ENCODE assay signal across 8 cellular contexts in the genomic region with DNA sequence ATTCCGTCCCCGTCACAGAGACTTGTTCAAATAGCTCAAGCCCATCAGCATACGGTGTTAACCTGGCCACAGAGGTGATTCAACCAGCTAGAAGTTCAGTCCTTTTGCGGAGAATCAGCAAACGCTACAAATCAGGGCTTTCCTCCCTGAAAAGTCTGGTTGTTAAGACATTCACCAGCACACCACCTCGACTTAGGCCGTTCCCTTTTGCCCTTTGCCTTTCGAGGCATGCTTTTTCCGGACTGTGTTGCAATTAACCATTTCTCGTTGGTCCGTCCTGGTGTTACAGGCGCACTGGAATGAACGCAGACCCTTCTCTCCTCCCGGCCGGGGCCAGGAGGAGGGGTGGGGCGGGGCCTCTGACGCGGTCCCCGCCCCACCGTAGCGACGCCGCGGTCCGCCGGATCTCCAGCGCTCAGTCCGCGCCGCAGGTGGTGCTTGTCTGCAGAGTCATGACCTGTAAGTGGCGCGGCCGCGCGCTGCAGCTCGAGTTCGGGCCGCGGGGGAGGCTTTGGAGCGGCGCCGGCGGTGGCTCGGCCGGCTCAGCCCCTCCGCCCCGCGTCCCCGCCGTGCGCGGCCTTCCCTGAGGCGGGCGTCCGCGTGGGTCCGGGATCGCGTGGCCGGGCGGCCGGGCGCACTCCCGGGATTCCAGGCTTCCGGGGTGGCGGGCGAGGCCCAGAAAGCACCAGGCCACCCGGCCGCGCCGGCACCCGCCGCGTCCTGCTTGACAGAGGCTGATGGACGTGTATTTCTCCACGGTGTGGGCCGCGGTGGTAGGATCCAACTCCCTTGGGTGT. TPM values are rescaled to one million over a fixed set of nuclear protein-coding genes. Genes with fewer than 3 reads are reported as not detected.
A peak's percentile ranks its signal among the peaks of the same experiment; 100 is the strongest.
DNase-seq lines count a peak whose midpoint lies in the region; ATAC-seq, FAIRE-seq and TF ChIP-seq lines count a peak whose summit lies in the region.

A gene with protein sequence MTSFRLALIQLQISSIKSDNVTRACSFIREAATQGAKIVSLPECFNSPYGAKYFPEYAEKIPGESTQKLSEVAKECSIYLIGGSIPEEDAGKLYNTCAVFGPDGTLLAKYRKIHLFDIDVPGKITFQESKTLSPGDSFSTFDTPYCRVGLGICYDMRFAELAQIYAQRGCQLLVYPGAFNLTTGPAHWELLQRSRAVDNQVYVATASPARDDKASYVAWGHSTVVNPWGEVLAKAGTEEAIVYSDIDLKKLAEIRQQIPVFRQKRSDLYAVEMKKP (plus strand): TSS at position 418 of the 797 bp plus-strand sequence. CDS start 35 bp downstream, at position 453.

- peaks cover 4% of the 10 kb centered on the region; the same call in 1 of the 2 replicates for H3K23me2 ChIP-seq in H1 (ENCODE audit: low read depth, low read length)

- peak within 1 kb of the TSS; percentile 62 for H3K27ac ChIP-seq in HL-60 (replicated peaks)
- no peak within 1 kb of the TSS for H3K27ac ChIP-seq in H1 (ENCODE audit: low read depth, low read length)
- peak within 1 kb of the TSS; percentile 33 for H3K27ac ChIP-seq in mesenchymal stem cell (ENCODE audit: low read length, poor library complexity, severe bottlenecking)

- H3K4me3 ChIP-seq in HL-60 (replicated peaks; ENCODE audit: insufficient read depth, low read length) (peak within 1 kb of the TSS; percentile 72), H1 (ENCODE audit: extremely low read depth in 1 of 4, insufficient read depth in 2 of 4, low read depth in 3 of 4, low read length in 4 of 4) (peak within 1 kb of the TSS; percentile 49 to 75 (median 68)), mesenchymal stem cell (ENCODE audit: insufficient read depth in 1 of 2, low read depth in 1 of 2, low read length in 2 of 2) (peak within 1 kb of the TSS; percentile 73 to 77)

- H2AK5ac ChIP-seq in H1 (ENCODE audit: low read depth, low read length) = no peak within 1 kb of the TSS; the same call in 1 of the 2 replicates
- H2AK5ac ChIP-seq in mesenchymal stem cell (ENCODE audit: low read length, severe bottlenecking) = peak within 1 kb of the TSS; percentile 43

- ATAC-seq in GM19463 (IDR thresholded peaks at IDR 0.05; ENCODE audit: unreplicated experiment) = peak; percentile 98

- H3K14ac ChIP-seq in H1 (ENCODE audit: insufficient read length) = no peak within 1 kb of the TSS
- peak within 1 kb of the TSS in 1 of 2 experiments; percentile 53 for H3K14ac ChIP-seq in mesenchymal stem cell (ENCODE audit: low read length in 2 of 2)

- H2BK120ac ChIP-seq in H1 (replicated peaks; ENCODE audit: low read depth, low read length) (no peak within 1 kb of the TSS), mesenchymal stem cell (ENCODE audit: low read depth, low read length) (no peak within 1 kb of the TSS)

- no peak for FAIRE-seq in H1 (lab: Jason Lieb, UNC)

- peak within 1 kb of the TSS; percentile 78 to 84 (median 80) for H3K9ac ChIP-seq in H1 (replicated peaks in 1 of 4; ENCODE audit: extremely low read depth in 1 of 4, low read depth in 3 of 4, low read length in 3 of 4)
- H3K9ac ChIP-seq in mesenchymal stem cell (ENCODE audit: low read length) = peak within 1 kb of the TSS; percentile 80

- H2BK12ac ChIP-seq in H1 (ENCODE audit: low read depth, low read length) (peak within 1 kb of the TSS; percentile 39), mesenchymal stem cell (ENCODE audit: low read length in 2 of 2) (peak within 1 kb of the TSS in 1 of 2 experiments; percentile 80)

- H2BK20ac ChIP-seq in H1 (ENCODE audit: low read length) = no peak within 1 kb of the TSS

- H2BK5ac ChIP-seq in H1 (ENCODE audit: low read depth, low read length) (no peak within 1 kb of the TSS), mesenchymal stem cell (ENCODE audit: low read depth, low read length, poor library complexity, severe bottlenecking) (peak within 1 kb of the TSS; percentile 39)

- H3K36me3 ChIP-seq in H1 (ENCODE audit: control insufficient read depth in 2 of 4, insufficient read depth in 4 of 4, low read length in 3 of 4) = no peaks in the 10 kb centered on the region; a peak in 1 of 8 replicates
- H3K36me3 ChIP-seq in mesenchymal stem cell (ENCODE audit: control insufficient read depth in 1 of 2, insufficient read depth in 2 of 2, low read depth in 1 of 2, low read length in 2 of 2) = peaks cover 6 to 14% of the 10 kb centered on the region in 2 experiments

- POLR2A ChIA-PET in H1 (lab: Charles Lee; ENCODE audit: partially characterized antibody) = interaction anchor here (0.7 to 3.4 kb wide), 14 partner anchors 11 to 462 kb away, joined by 3 to 23 read pairs (median 3); a partner anchor contains a TSS

- H3K9me3 ChIP-seq in H1 (ENCODE audit: insufficient read depth in 2 of 2, low read depth in 1 of 2, low read length in 1 of 2) = no peaks in the 10 kb centered on the region
- no peaks in the 10 kb centered on the region for H3K9me3 ChIP-seq in mesenchymal stem cell (ENCODE audit: control insufficient read depth, low read length)

- no peak within 1 kb of the TSS for H4K5ac ChIP-seq in H1 (ENCODE audit: insufficient read length, low read depth, low read length)

- DNase-seq in CMK (ENCODE audit: low read depth) (peak; percentile 52), HL-60 (ENCODE audit: low read depth in 1 of 2, low spot score in 1 of 2) (peak; percentile 59 to 81), NOMO-1 treated with dmso at 0.1 percent for 144 hours (lab: John Stamatoyannopoulos, UW; ENCODE audit: unreplicated experiment) (peak; percentile 83), H1 (ENCODE audit: low read depth in 1 of 2, low spot score in 2 of 2) (peak; percentile 77 to 92), mesenchymal stem cell (peak; percentile 87)
- peak; percentile 58 to 67 (median 63) for DNase-seq in activated CD8-positive, alpha-beta memory T cell treated with anti-CD3 and anti-CD28 coated beads for 48 hours (ENCODE audit: low read depth in 2 of 3, low spot score in 2 of 3)
- DNase-seq in stimulated activated CD8-positive, alpha-beta memory T cell treated with anti-CD3 and anti-CD28 coated beads, Interleukin-12 subunit alpha, Interleukin-12 subunit beta, amount 100 ng/mL, for 4 hours (ENCODE audit: low read depth) = peak; percentile 66

- TF ChIP-seq EP300 in H1 (IDR thresholded peaks at IDR 0.05; ENCODE audit: borderline replicate concordance in 1 of 2, low read depth in 2 of 2, low read length in 2 of 2) = peak in 1 of 2 experiments; percentile 43; a peak in 1 of 3 replicates

- no peaks in the 10 kb centered on the region; the same call in 1 of the 2 replicates for H3K79me1 ChIP-seq in H1 (ENCODE audit: low read depth, low read length)
- peaks cover 18% of the 10 kb centered on the region for H3K79me1 ChIP-seq in mesenchymal stem cell (replicated peaks; ENCODE audit: low read length, poor library complexity, severe bottlenecking)

- peak; percentile 67 to 88 for TF ChIP-seq POLR2A in H1 (IDR thresholded peaks at IDR 0.05; ENCODE audit: control extremely low read depth in 1 of 2, low read depth in 2 of 2, low read length in 2 of 2)

- H2AFZ ChIP-seq in H1 (ENCODE audit: low read length) (peak within 1 kb of the TSS; percentile 100), mesenchymal stem cell (ENCODE audit: low read depth, low read length) (peak within 1 kb of the TSS; percentile 98)

- no peaks in the 10 kb centered on the region for H3K27me3 ChIP-seq in HL-60 (ENCODE audit: insufficient read depth, poor library complexity, severe bottlenecking)
- H3K27me3 ChIP-seq in H1 (replicated peaks in 1 of 4; ENCODE audit: control insufficient read depth in 3 of 4, extremely low read depth in 1 of 4, insufficient read depth in 3 of 4, low read length in 3 of 4) = no peaks in the 10 kb centered on the region; a peak in 2 of 7 replicates
- no peaks in the 10 kb centered on the region for H3K27me3 ChIP-seq in mesenchymal stem cell (ENCODE audit: control insufficient read depth in 1 of 2, insufficient read depth in 1 of 2, low read length in 2 of 2)

- peak within 1 kb of the TSS; percentile 68 for H3K18ac ChIP-seq in H1 (ENCODE audit: extremely low read depth, low read length)
- peak within 1 kb of the TSS; percentile 73 to 76 for H3K18ac ChIP-seq in mesenchymal stem cell (ENCODE audit: low read depth in 1 of 2, low read length in 2 of 2)

- H2BK15ac ChIP-seq in H1 (ENCODE audit: low read length) (peak within 1 kb of the TSS; percentile 73; the same call in 1 of the 2 replicates), mesenchymal stem cell (ENCODE audit: low read depth, poor library complexity, severe bottlenecking) (peak within 1 kb of the TSS; percentile 41)

- CTCF ChIA-PET in H1 (lab: Charles Lee; ENCODE audit: partially characterized antibody) = interaction anchor here (0.6 to 1.8 kb wide), 4 partner anchors 18 to 942 kb away, joined by 3 to 5 read pairs (median 3); no protein-coding TSS in a partner anchor

- no peak within 1 kb of the TSS for H3K56ac ChIP-seq in H1 (replicated peaks; ENCODE audit: insufficient read length, low read depth, low read length)

- peak within 1 kb of the TSS; percentile 87; the same call in 1 of the 2 replicates for H4K8ac ChIP-seq in H1 (ENCODE audit: extremely low read depth, insufficient read depth, low read length)
- H4K8ac ChIP-seq in mesenchymal stem cell (ENCODE audit: low read length) = peak within 1 kb of the TSS; percentile 94

- peak within 1 kb of the TSS; percentile 70 to 100 for H3K4me2 ChIP-seq in H1 (ENCODE audit: insufficient read depth in 1 of 2, low read depth in 2 of 2, low read length in 2 of 2)
- H3K4me2 ChIP-seq in mesenchymal stem cell (ENCODE audit: low read length, poor library complexity, severe bottlenecking) = peak within 1 kb of the TSS; percentile 79

- no peaks in the 10 kb centered on the region for H4K20me1 ChIP-seq in H1 (replicated peaks in 1 of 2; ENCODE audit: control insufficient read depth in 1 of 2, insufficient read depth in 2 of 2, low read length in 2 of 2)

- H3K23ac ChIP-seq in H1 (ENCODE audit: insufficient read length) = no peak within 1 kb of the TSS
- peak within 1 kb of the TSS in 1 of 2 experiments; percentile 53 for H3K23ac ChIP-seq in mesenchymal stem cell (ENCODE audit: low read length in 2 of 2)

- H3K4me1 ChIP-seq in H1 (replicated peaks in 1 of 4; ENCODE audit: control insufficient read depth in 3 of 4, insufficient read depth in 4 of 4, low read length in 3 of 4) = peaks cover 0 to 6% (median 4%) of the 10 kb centered on the region in 4 experiments; a peak in 5 of 7 replicates
- H3K4me1 ChIP-seq in mesenchymal stem cell (ENCODE audit: control insufficient read depth, insufficient read depth, low read depth, low read length) = peaks cover 12% of the 10 kb centered on the region

- WGBS in H1 (ENCODE audit: extremely low coverage in 1 of 2, insufficient coverage in 1 of 2, insufficient read length in 1 of 2, insufficient replicate concordance in 2 of 2, low coverage in 1 of 2, low lambda C conversion rate in 2 of 2, missing lambda C conversion rate in 1 of 2), 2 experiments = 2% methylated on average over 46 of the region's 78 CpGs; no CpG with 5 or more reads in 1 of the 2 experiments
- WGBS in mesenchymal stem cell = 1% methylated on average over 50 of the region's 78 CpGs

- H3K79me2 ChIP-seq in H1 (ENCODE audit: control insufficient read depth in 1 of 2, insufficient read depth in 2 of 2, low read length in 2 of 2) = no peaks in the 10 kb centered on the region

- peak within 1 kb of the TSS; percentile 88 for H4K91ac ChIP-seq in H1 (replicated peaks; ENCODE audit: insufficient read length, low read length)
- H4K91ac ChIP-seq in mesenchymal stem cell (ENCODE audit: low read length) = peak within 1 kb of the TSS; percentile 1

- H3K4ac ChIP-seq in H1 (replicated peaks; ENCODE audit: insufficient read length, low read depth, low read length) (peak within 1 kb of the TSS; percentile 93), mesenchymal stem cell (ENCODE audit: low read depth in 1 of 2, low read length in 2 of 2) (peak within 1 kb of the TSS; percentile 76 to 87)

- TF ChIP-seq RAD21 in H1 (IDR thresholded peaks at IDR 0.05 in 1 of 2, conservative IDR thresholded peaks at IDR 0.05 in 1 of 2; ENCODE audit: low read depth in 2 of 2, low read length in 2 of 2) = peak in 1 of 2 experiments; percentile 3; a peak in 1 of 4 replicates

- no peak for TF ChIP-seq CTCF in HL-60 (IDR thresholded peaks at IDR 0.05; ENCODE audit: insufficient read depth, low read length)
- no peak for TF ChIP-seq CTCF in H1 (IDR thresholded peaks at IDR 0.05; ENCODE audit: control extremely low read depth in 1 of 3, insufficient read depth in 1 of 3, low read depth in 1 of 3, low read length in 3 of 3)

RNA-seq across cellular contexts. Expression of the gene that starts here (rescaled TPM):
- 24.1 and 25.3 TPM in 2 replicates for total RNA-seq in H1 (2021; fragmentation: NEBNext Ultra II Directional; extraction: Animal tissue kit (Norgen Biotek cat#: 25700))
- polyA plus RNA-seq in H1 (2011; rRNA removed) = 6.4 and 15.2 TPM in 2 replicates
- polyA plus RNA-seq in H1 (2011; cell fraction: cytosol; rRNA removed) = 13.9 TPM
- polyA plus RNA-seq in H1 (2011; cell fraction: nucleus; rRNA removed) = 12.7 TPM
- 18.5 to 27.4 TPM (median 21.4 TPM) in 4 replicates for polyA plus RNA-seq in H1 (2012, experiment 1 of 2)
- polyA plus RNA-seq in H1 (2012, experiment 2 of 2) = 7.7 TPM
- 16.8 TPM for polyA plus RNA-seq in H1 (2013, experiment 1 of 2)
- polyA plus RNA-seq in H1 (2013, experiment 2 of 2) = 17.0 TPM
- 8.3 and 9.9 TPM in 2 replicates for polyA minus RNA-seq in H1 (2011; rRNA and poly(A)+ RNA removed)
- polyA minus RNA-seq in H1 (2011; cell fraction: cytosol; rRNA and poly(A)+ RNA removed) = 3.8 TPM
- 13.1 TPM for polyA minus RNA-seq in H1 (2011; cell fraction: nucleus; rRNA and poly(A)+ RNA removed)
- polyA plus RNA-seq in mesenchymal stem cell (2013, experiment 1 of 2) = 23.0 TPM
- 23.8 TPM for polyA plus RNA-seq in mesenchymal stem cell (2013, experiment 2 of 2)
